In genomic region chr9:69265891-69266290, GRCh38 we compare ENCODE assay signal across 20 cellular contexts. TPM values are rescaled to one million over a fixed set of nuclear protein-coding genes. Genes with fewer than 3 reads are reported as not detected.
DNase-seq lines count a peak whose midpoint lies in the region; ATAC-seq lines count a peak whose summit lies in the region.
"Had no signal": no experiment of that assay in that cellular context is flagged by ENCODE, and none has a peak within 500 bp of the region (broad histone marks: within the 10 kb centered on the region; RNA-seq: fewer than 3 reads in every experiment).

No MANE protein-coding gene starts in this region.

- peak overlapping the region; percentile 78 for H3K27ac Mint-ChIP-seq in dendritic cell treated with granulocyte-macrophage colony-stimulating factor and Interleukin-4, amounts not matched to agents 40 ng/mL and 50 ng/mL, for 4 days
- H3K27ac Mint-ChIP-seq: activated naive CD8-positive, alpha-beta T cell; activated T-helper 1 cell treated with anti-CD3 and anti-CD28 coated beads, Interleukin-12 subunit alpha, Interleukin-12 subunit beta, Interleukin-2, Interleukin-4 antibody, amounts not matched to agents 30 ng/mL and 10 ng/mL and 1 ng/mL, durations not matched to agents 14 hours and 24 hours and 36 hours; CD4-positive, CD25-positive, alpha-beta regulatory T cell; stimulated activated effector memory CD8-positive, alpha-beta T cell treated with anti-CD3 and anti-CD28 coated beads, Interleukin-12 subunit alpha, Interleukin-12 subunit beta, amount 100 ng/mL, for 72 hours had no signal

- no peaks in the 10 kb centered on the region for H3K36me3 Mint-ChIP-seq in dendritic cell treated with granulocyte-macrophage colony-stimulating factor and Interleukin-4, amounts not matched to agents 40 ng/mL and 50 ng/mL, for 4 days (ENCODE audit: low read depth)
- H3K36me3 Mint-ChIP-seq: activated naive CD8-positive, alpha-beta T cell; CD4-positive, CD25-positive, alpha-beta regulatory T cell; stimulated activated effector memory CD8-positive, alpha-beta T cell treated with anti-CD3 and anti-CD28 coated beads, Interleukin-12 subunit alpha, Interleukin-12 subunit beta, amount 100 ng/mL, for 72 hours had no signal

- H3K4me1 Mint-ChIP-seq in dendritic cell treated with granulocyte-macrophage colony-stimulating factor and Interleukin-4, amounts not matched to agents 40 ng/mL and 50 ng/mL, for 4 days (ENCODE audit: low read depth) = peaks cover 36% of the 10 kb centered on the region
- H3K4me1 Mint-ChIP-seq: CD4-positive, CD25-positive, alpha-beta regulatory T cell; stimulated activated effector memory CD8-positive, alpha-beta T cell treated with anti-CD3 and anti-CD28 coated beads, Interleukin-12 subunit alpha, Interleukin-12 subunit beta, amount 100 ng/mL, for 72 hours had no signal

- H3K4me3 Mint-ChIP-seq in dendritic cell treated with granulocyte-macrophage colony-stimulating factor and Interleukin-4, amounts not matched to agents 40 ng/mL and 50 ng/mL, for 4 days = no peak overlapping the region
- H3K4me3 Mint-ChIP-seq: activated naive CD8-positive, alpha-beta T cell; activated T-helper 1 cell treated with anti-CD3 and anti-CD28 coated beads, Interleukin-12 subunit alpha, Interleukin-12 subunit beta, Interleukin-2, Interleukin-4 antibody, amounts not matched to agents 30 ng/mL and 10 ng/mL and 1 ng/mL, durations not matched to agents 14 hours and 24 hours and 36 hours; CD4-positive, CD25-positive, alpha-beta regulatory T cell; stimulated activated effector memory CD8-positive, alpha-beta T cell treated with anti-CD3 and anti-CD28 coated beads, Interleukin-12 subunit alpha, Interleukin-12 subunit beta, amount 100 ng/mL, for 72 hours had no signal

- H3K27me3 Mint-ChIP-seq in dendritic cell treated with granulocyte-macrophage colony-stimulating factor and Interleukin-4, amounts not matched to agents 40 ng/mL and 50 ng/mL, for 4 days = peaks cover 2% of the 10 kb centered on the region

- peaks cover 9% of the 10 kb centered on the region for H3K9me3 Mint-ChIP-seq in dendritic cell treated with granulocyte-macrophage colony-stimulating factor and Interleukin-4, amounts not matched to agents 40 ng/mL and 50 ng/mL, for 4 days
- H3K9me3 Mint-ChIP-seq: activated T-helper 1 cell treated with anti-CD3 and anti-CD28 coated beads, Interleukin-12 subunit alpha, Interleukin-12 subunit beta, Interleukin-2, Interleukin-4 antibody, amounts not matched to agents 30 ng/mL and 10 ng/mL and 1 ng/mL, durations not matched to agents 14 hours and 24 hours and 36 hours had no signal

- DNase-seq in EL = peak; percentile 17
- peak; percentile 7 for DNase-seq in LHCN-M2 (ENCODE audit: low read depth)
- DNase-seq in lung microvascular endothelial cell (ENCODE audit: low read depth in 2 of 2) = peak; percentile 23 to 56
- DNase-seq in activated gamma-delta T cell (lab: John Stamatoyannopoulos, UW) = no peak
- DNase-seq in SHP77 treated with DMSO at 0.1 percent for 48 hours (lab: John Stamatoyannopoulos, UW) = no peak
- no peak for DNase-seq in activated CD4-positive, alpha-beta T cell treated with anti-CD3 and anti-CD28 coated beads, Interleukin-2, amount 50 U/mL, for 48 hours
- DNase-seq: CD4-positive, CD25-positive, alpha-beta regulatory T cell; DMS153; esophagus squamous epithelium; heart left ventricle; NCI-H146; NCI-H774; right lobe of liver had no signal

- ATAC-seq in GM21737 (IDR thresholded peaks at IDR 0.05; ENCODE audit: unreplicated experiment) = no peak
- ATAC-seq: stimulated activated effector memory CD8-positive, alpha-beta T cell treated with anti-CD3 and anti-CD28 coated beads, Interleukin-12 subunit alpha, Interleukin-12 subunit beta, amount 100 ng/mL, for 72 hours had no signal

- intact Hi-C loops in dendritic cell treated with granulocyte-macrophage colony-stimulating factor and Interleukin-4, amounts not matched to agents 40 ng/mL and 50 ng/mL, for 4 days (cut with micrococcal nuclease) = no loop called here

RNA-seq across cellular contexts. Expression of gene ENTREP1, which starts 59.1 kb away (rescaled TPM):
- total RNA-seq in LHCN-M2 (2014; rRNA removed) = 0.11 TPM in 1 of 2 replicates, not detected in the other
- 0.87 TPM for polyA plus RNA-seq in LHCN-M2 (2012)
- total RNA-seq in lung microvascular endothelial cell = 3.3 and 11.1 TPM in 2 replicates
- total RNA-seq: activated T-helper 1 cell treated with anti-CD3 and anti-CD28 coated beads, Interleukin-12 subunit alpha, Interleukin-12 subunit beta, Interleukin-2, Interleukin-4 antibody, amounts not matched to agents 30 ng/mL and 10 ng/mL and 1 ng/mL, durations not matched to agents 14 hours and 24 hours and 36 hours; CD4-positive, CD25-positive, alpha-beta regulatory T cell; SJSA1 had no signal
- polyA plus RNA-seq: AG04450; CD4-positive, CD25-positive, alpha-beta regulatory T cell had no signal

Comparison
In these comparisons a context has a peak if more than half of its experiments do, and no peak if none do; other contexts are left out.
1. DNase-seq: peak in EL (single experiment), LHCN-M2 (single experiment) and lung microvascular endothelial cell (2 of 2); none in activated gamma-delta T cell (single experiment), SHP77 treated with DMSO at 0.1 percent for 48 hours (single experiment) and activated CD4-positive, alpha-beta T cell treated with anti-CD3 and anti-CD28 coated beads, Interleukin-2, amount 50 U/mL, for 48 hours (0 of 2).